8 cellular contexts compared by ENCODE assay signal in genomic region chr15:47184405-47185221, GRCh38.
A peak's percentile ranks its signal among the peaks of the same experiment; 100 is the strongest.
DNase-seq lines count a peak whose midpoint lies in the region; ATAC-seq and TF ChIP-seq lines count a peak whose summit lies in the region.

No MANE protein-coding gene starts in this region.

- peaks cover 21% of the 10 kb centered on the region for H3K4me1 ChIP-seq in left ventricle myocardium inferior
- H3K4me1 ChIP-seq in psoas muscle: no peaks in the 10 kb centered on the region

- peak overlapping the region; percentile 69 for H3K4me3 ChIP-seq in left ventricle myocardium inferior
- H3K4me3 ChIP-seq in psoas muscle: peak overlapping the region; percentile 66

- peaks cover 96% of the 10 kb centered on the region for H3K27me3 ChIP-seq in left ventricle myocardium inferior (ENCODE audit: low read depth)
- H3K27me3 ChIP-seq in psoas muscle (ENCODE audit: insufficient read depth in 3 of 3, low read length in 2 of 3): peaks cover 6 to 53% (median 7%) of the 10 kb centered on the region in 3 donors

- H3K27ac ChIP-seq in left ventricle myocardium inferior (replicated peaks): no peak overlapping the region
- H3K27ac ChIP-seq in psoas muscle: no peak overlapping the region

- TF ChIP-seq CTCF in left ventricle myocardium inferior (IDR thresholded peaks at IDR 0.05; ENCODE audit: borderline replicate concordance) (no peak), psoas muscle (IDR thresholded peaks at IDR 0.05) (no peak)

- ATAC-seq in T-helper 17 cell: no peak
- peak; percentile 54 to 73 (median 54) for ATAC-seq in psoas muscle
- ATAC-seq in HG02763 (IDR thresholded peaks at IDR 0.05; ENCODE audit: unreplicated experiment): no peak

- H3K27me3 Mint-ChIP-seq in T-helper 17 cell: peaks cover 43% of the 10 kb centered on the region

- H3K36me3 ChIP-seq in left ventricle myocardium inferior (no peaks in the 10 kb centered on the region), psoas muscle (ENCODE audit: insufficient read depth in 1 of 2, low read depth in 1 of 2) (no peaks in the 10 kb centered on the region)

- peak; percentile 1 for DNase-seq in stimulated activated CD4-positive, alpha-beta T cell treated with anti-CD3 and anti-CD28 coated beads, Interleukin-15, amount 100 ng/mL, for 24 hours
- DNase-seq in stimulated activated CD4-positive, alpha-beta T cell treated with anti-CD3 and anti-CD28 coated beads, Interleukin-4, amount 100 ng/mL, for 24 hours: no peak
- DNase-seq in T-helper 17 cell (no peak), left ventricle myocardium inferior (peak; percentile 17), psoas muscle (no peak), GOT3 (lab: John Stamatoyannopoulos, UW) (no peak), HCEC 1CT (no peak)

- no peaks in the 10 kb centered on the region for H3K36me3 Mint-ChIP-seq in T-helper 17 cell (ENCODE audit: low read depth)

- WGBS in psoas muscle, 3 donors: 1% methylated on average over 70 to 72 of the region's 72 CpGs

- intact Hi-C loops in left ventricle myocardium inferior (cut with micrococcal nuclease) (no loop called here), psoas muscle (cut with DNase I) (no loop called here)

- H3K27ac Mint-ChIP-seq in T-helper 17 cell: no peak overlapping the region

- H3K9me3 ChIP-seq in T-helper 17 cell (ENCODE audit: control insufficient read depth, low read length, poor library complexity, severe bottlenecking): no peaks in the 10 kb centered on the region
- no peaks in the 10 kb centered on the region for H3K9me3 ChIP-seq in left ventricle myocardium inferior (replicated peaks)
- no peaks in the 10 kb centered on the region for H3K9me3 ChIP-seq in psoas muscle

- peak overlapping the region; percentile 77 for H3K4me3 Mint-ChIP-seq in T-helper 17 cell

- peaks cover 3% of the 10 kb centered on the region for H3K4me1 Mint-ChIP-seq in T-helper 17 cell

Comparison
In these comparisons a context has a peak if more than half of its experiments do, and no peak if none do; other contexts are left out.
1. DNase-seq: peak in stimulated activated CD4-positive, alpha-beta T cell treated with anti-CD3 and anti-CD28 coated beads, Interleukin-15, amount 100 ng/mL, for 24 hours (single experiment) and left ventricle myocardium inferior (single experiment); none in stimulated activated CD4-positive, alpha-beta T cell treated with anti-CD3 and anti-CD28 coated beads, Interleukin-4, amount 100 ng/mL, for 24 hours (single experiment), T-helper 17 cell (0 of 3), psoas muscle (0 of 2), GOT3 (single experiment) and HCEC 1CT (single experiment).
2. ATAC-seq: peak in psoas muscle (4 of 4); none in T-helper 17 cell (single experiment) and HG02763 (single experiment).